ENCODE assay signal across 18 cellular contexts in genomic region chr2:137957033-137957432, GRCh38. TPM values are rescaled to one million over a fixed set of nuclear protein-coding genes. Genes with fewer than 3 reads are reported as not detected.
A peak's percentile ranks its signal among the peaks of the same experiment; 100 is the strongest.
DNase-seq lines count a peak whose midpoint lies in the region; FAIRE-seq and TF ChIP-seq lines count a peak whose summit lies in the region.
"Had no signal": no experiment of that assay in that cellular context is flagged by ENCODE, and none has a peak within 500 bp of the region (broad histone marks: within the 10 kb centered on the region; RNA-seq: fewer than 3 reads in every experiment).

No MANE protein-coding gene starts in this region.

- H3K36me3 ChIP-seq in adipocyte (ENCODE audit: control insufficient read depth, insufficient read depth, low read length, severe bottlenecking) = no peaks in the 10 kb centered on the region
- no peaks in the 10 kb centered on the region for H3K36me3 ChIP-seq in effector memory CD4-positive, alpha-beta T cell (ENCODE audit: control insufficient read depth, insufficient read depth, low read length)
- no peaks in the 10 kb centered on the region for H3K36me3 ChIP-seq in stomach

- WGBS in stomach, 5 donors = 56 to 95% (median 79%) methylated on average over 1 of the region's 1 CpG

- intact Hi-C loops in stomach (cut with DNase I; ENCODE audit: low total_unique reads) = no loop called here

- TF ChIP-seq CTCF in AG04450 (IDR thresholded peaks at IDR 0.05; ENCODE audit: low read depth, low read length) (no peak), stomach (IDR thresholded peaks at IDR 0.05) (no peak)

- H3K27ac ChIP-seq in AG04450 (ENCODE audit: low read depth, low read length) (no peak overlapping the region), stomach (no peak overlapping the region)
- no peak overlapping the region for H3K27ac ChIP-seq in effector memory CD4-positive, alpha-beta T cell (ENCODE audit: insufficient read depth, low read length, poor library complexity, severe bottlenecking)

- POLR2A ChIA-PET in AG04450 (lab: Yijun Ruan, JAX) = interaction anchor here (1.0 kb wide), 1 partner anchor 12 kb away, joined by 8 read pairs; no protein-coding TSS in a partner anchor

- DNase-seq in AG04450 (ENCODE audit: low read depth, low spot score) (peak; percentile 90), H54 (ENCODE audit: insufficient read length, low spot score) (no peak), adipocyte (ENCODE audit: low read depth) (peak; percentile 83), fibroblast of the conjunctiva (ENCODE audit: low read depth) (peak; percentile 82), NCI-H774 (lab: John Stamatoyannopoulos, UW) (no peak), stomach (no peak), NCI-H2196 (lab: John Stamatoyannopoulos, UW; ENCODE audit: unreplicated experiment) (no peak)
- no peak for DNase-seq in effector memory CD4-positive, alpha-beta T cell
- DNase-seq: activated CD4-positive, CD25-positive, alpha-beta regulatory T cell treated with anti-CD3 and anti-CD28 coated beads, Interleukin-2, amount 50 U/mL, for 72 hours; activated naive CD8-positive, alpha-beta T cell treated with anti-CD3 and anti-CD28 coated beads, Interleukin-2, amount 10 ng/mL, durations not matched to agents 7 days and 5 days; cortex of kidney; GOT3; MM.1S; naive B cell; NCI-H2171 treated with DMSO at 0.1 percent for 48 hours; stimulated activated CD4-positive, alpha-beta T cell treated with anti-CD3 and anti-CD28 coated beads, Interleukin-4, amount 100 ng/mL, for 1 hour had no signal

- H3K4me3 ChIP-seq in AG04450 (ENCODE audit: low read depth, low read length) (no peak overlapping the region), adipocyte (ENCODE audit: low read length) (no peak overlapping the region), stomach (no peak overlapping the region)
- no peak overlapping the region for H3K4me3 ChIP-seq in effector memory CD4-positive, alpha-beta T cell (ENCODE audit: insufficient read depth, low read depth, low read length, poor library complexity, severe bottlenecking)

- FAIRE-seq in H54 (lab: Jason Lieb, UNC) = peak; percentile 64
- FAIRE-seq: frontal cortex had no signal

- H3K27me3 ChIP-seq in AG04450 (ENCODE audit: control insufficient read depth, insufficient read depth, low read length) = no peaks in the 10 kb centered on the region
- H3K27me3 ChIP-seq in adipocyte (replicated peaks; ENCODE audit: control insufficient read depth, insufficient read depth, low read length) = no peaks in the 10 kb centered on the region
- no peaks in the 10 kb centered on the region for H3K27me3 ChIP-seq in effector memory CD4-positive, alpha-beta T cell (replicated peaks; ENCODE audit: control insufficient read depth, insufficient read depth, low read length, poor library complexity, severe bottlenecking)
- no peaks in the 10 kb centered on the region for H3K27me3 ChIP-seq in stomach

- H3K4me1 ChIP-seq in adipocyte (ENCODE audit: control insufficient read depth, insufficient read depth, low read length) = peaks cover 24% of the 10 kb centered on the region
- no peaks in the 10 kb centered on the region for H3K4me1 ChIP-seq in effector memory CD4-positive, alpha-beta T cell (ENCODE audit: control insufficient read depth, insufficient read depth, low read length, poor library complexity, severe bottlenecking)
- H3K4me1 ChIP-seq in stomach = peaks cover 0 to 6% (median 0%) of the 10 kb centered on the region in 4 donors

- TF ChIP-seq POLR2A in H54 (IDR thresholded peaks at IDR 0.05; ENCODE audit: low read depth, low read length) (no peak), stomach (IDR thresholded peaks at IDR 0.05) (no peak)

- H3K9ac ChIP-seq in adipocyte (ENCODE audit: low read length) = no peak overlapping the region

- H3K9me3 ChIP-seq in AG04450 (ENCODE audit: control insufficient read depth, insufficient read depth, low read length) = no peaks in the 10 kb centered on the region
- no peaks in the 10 kb centered on the region for H3K9me3 ChIP-seq in adipocyte (ENCODE audit: control insufficient read depth, low read length)
- H3K9me3 ChIP-seq in effector memory CD4-positive, alpha-beta T cell (ENCODE audit: control insufficient read depth, low read length) = no peaks in the 10 kb centered on the region
- no peaks in the 10 kb centered on the region for H3K9me3 ChIP-seq in stomach

- CTCF ChIA-PET in AG04450 (lab: Charles Lee) = interaction anchor here (1.3 to 1.9 kb wide), 2 partner anchors 9 to 133 kb away, joined by 4 to 8 read pairs; no protein-coding TSS in a partner anchor

- TF ChIP-seq EP300 in stomach (IDR thresholded peaks at IDR 0.05) = no peak

RNA-seq across cellular contexts. Expression of gene HNMT, which starts 7.2 kb away (rescaled TPM):
- polyA plus RNA-seq in AG04450 (2011; rRNA removed) (36.2 and 47.0 TPM in 2 replicates), stomach (10 to 100 TPM; 34.4 to 65.5 (median 59.5) TPM)
- polyA minus RNA-seq in AG04450 (2011; rRNA and poly(A)+ RNA removed) = 16.6 and 21.1 TPM in 2 replicates
- total RNA-seq in stomach = 100 to 1,000 TPM in 1 of 5 donors, 10 to 100 TPM in 4; 11.2 to 145 (median 28.0) TPM
- total RNA-seq: B cell had no signal

Comparison
In these comparisons a context has a peak if more than half of its experiments do, and no peak if none do; other contexts are left out.
1. DNase-seq: peak in AG04450 (single experiment), adipocyte (single experiment) and fibroblast of the conjunctiva (single experiment); none in H54 (single experiment), effector memory CD4-positive, alpha-beta T cell (0 of 3), NCI-H774 (single experiment), stomach (single experiment) and NCI-H2196 (single experiment).